In genomic region chr22:32528984-32529982, GRCh38 we compare ENCODE assay signal across 1 cellular context.
TF ChIP-seq lines count a peak whose summit lies in the region.

No MANE protein-coding gene starts in this region.

TF ChIP-seq in HepG2, 621 proteins besides CTCF, POLR2A, EP300 and RAD21 (continued from another document and continues in another):
- TF ChIP-seq, protein P1, sequence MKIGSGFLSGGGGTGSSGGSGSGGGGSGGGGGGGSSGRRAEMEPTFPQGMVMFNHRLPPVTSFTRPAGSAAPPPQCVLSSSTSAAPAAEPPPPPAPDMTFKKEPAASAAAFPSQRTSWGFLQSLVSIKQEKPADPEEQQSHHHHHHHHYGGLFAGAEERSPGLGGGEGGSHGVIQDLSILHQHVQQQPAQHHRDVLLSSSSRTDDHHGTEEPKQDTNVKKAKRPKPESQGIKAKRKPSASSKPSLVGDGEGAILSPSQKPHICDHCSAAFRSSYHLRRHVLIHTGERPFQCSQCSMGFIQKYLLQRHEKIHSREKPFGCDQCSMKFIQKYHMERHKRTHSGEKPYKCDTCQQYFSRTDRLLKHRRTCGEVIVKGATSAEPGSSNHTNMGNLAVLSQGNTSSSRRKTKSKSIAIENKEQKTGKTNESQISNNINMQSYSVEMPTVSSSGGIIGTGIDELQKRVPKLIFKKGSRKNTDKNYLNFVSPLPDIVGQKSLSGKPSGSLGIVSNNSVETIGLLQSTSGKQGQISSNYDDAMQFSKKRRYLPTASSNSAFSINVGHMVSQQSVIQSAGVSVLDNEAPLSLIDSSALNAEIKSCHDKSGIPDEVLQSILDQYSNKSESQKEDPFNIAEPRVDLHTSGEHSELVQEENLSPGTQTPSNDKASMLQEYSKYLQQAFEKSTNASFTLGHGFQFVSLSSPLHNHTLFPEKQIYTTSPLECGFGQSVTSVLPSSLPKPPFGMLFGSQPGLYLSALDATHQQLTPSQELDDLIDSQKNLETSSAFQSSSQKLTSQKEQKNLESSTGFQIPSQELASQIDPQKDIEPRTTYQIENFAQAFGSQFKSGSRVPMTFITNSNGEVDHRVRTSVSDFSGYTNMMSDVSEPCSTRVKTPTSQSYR (CRISPR knock-in tag; IDR thresholded peaks at IDR 0.05; ENCODE audit: borderline replicate concordance), result no peak
- TF ChIP-seq ZNF468 (CRISPR knock-in tag; IDR thresholded peaks at IDR 0.05), result no peak
- 0 out of 2 replicates have a peak, but pooled peaks have one; percentile 78 for TF ChIP-seq NFATC3 (CRISPR knock-in tag; IDR thresholded peaks at IDR 0.05)
- TF ChIP-seq MEIS2 (CRISPR knock-in tag; IDR thresholded peaks at IDR 0.05), result peak; percentile 41; the same call in 1 of the 2 replicates
- TF ChIP-seq, protein P2, sequence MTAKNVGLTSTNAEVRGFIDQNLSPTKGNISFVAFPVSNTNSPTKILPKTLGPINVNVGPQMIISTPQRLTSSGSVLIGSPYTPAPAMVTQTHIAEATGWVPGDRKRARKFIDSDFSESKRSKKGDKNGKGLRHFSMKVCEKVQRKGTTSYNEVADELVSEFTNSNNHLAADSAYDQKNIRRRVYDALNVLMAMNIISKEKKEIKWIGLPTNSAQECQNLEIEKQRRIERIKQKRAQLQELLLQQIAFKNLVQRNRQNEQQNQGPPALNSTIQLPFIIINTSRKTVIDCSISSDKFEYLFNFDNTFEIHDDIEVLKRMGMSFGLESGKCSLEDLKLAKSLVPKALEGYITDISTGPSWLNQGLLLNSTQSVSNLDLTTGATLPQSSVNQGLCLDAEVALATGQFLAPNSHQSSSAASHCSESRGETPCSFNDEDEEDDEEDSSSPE (CRISPR knock-in tag; IDR thresholded peaks at IDR 0.05), result peak; percentile 42; the same call in 1 of the 2 replicates
- TF ChIP-seq ZNF274 (CRISPR knock-in tag; IDR thresholded peaks at IDR 0.05), result no peak
- peak; percentile 82; the same call in 1 of the 2 replicates for TF ChIP-seq BRD4 (CRISPR knock-in tag; IDR thresholded peaks at IDR 0.05)
- peak; percentile 77 for TF ChIP-seq MXD4 (CRISPR knock-in tag; IDR thresholded peaks at IDR 0.05)
- TF ChIP-seq, protein P3, sequence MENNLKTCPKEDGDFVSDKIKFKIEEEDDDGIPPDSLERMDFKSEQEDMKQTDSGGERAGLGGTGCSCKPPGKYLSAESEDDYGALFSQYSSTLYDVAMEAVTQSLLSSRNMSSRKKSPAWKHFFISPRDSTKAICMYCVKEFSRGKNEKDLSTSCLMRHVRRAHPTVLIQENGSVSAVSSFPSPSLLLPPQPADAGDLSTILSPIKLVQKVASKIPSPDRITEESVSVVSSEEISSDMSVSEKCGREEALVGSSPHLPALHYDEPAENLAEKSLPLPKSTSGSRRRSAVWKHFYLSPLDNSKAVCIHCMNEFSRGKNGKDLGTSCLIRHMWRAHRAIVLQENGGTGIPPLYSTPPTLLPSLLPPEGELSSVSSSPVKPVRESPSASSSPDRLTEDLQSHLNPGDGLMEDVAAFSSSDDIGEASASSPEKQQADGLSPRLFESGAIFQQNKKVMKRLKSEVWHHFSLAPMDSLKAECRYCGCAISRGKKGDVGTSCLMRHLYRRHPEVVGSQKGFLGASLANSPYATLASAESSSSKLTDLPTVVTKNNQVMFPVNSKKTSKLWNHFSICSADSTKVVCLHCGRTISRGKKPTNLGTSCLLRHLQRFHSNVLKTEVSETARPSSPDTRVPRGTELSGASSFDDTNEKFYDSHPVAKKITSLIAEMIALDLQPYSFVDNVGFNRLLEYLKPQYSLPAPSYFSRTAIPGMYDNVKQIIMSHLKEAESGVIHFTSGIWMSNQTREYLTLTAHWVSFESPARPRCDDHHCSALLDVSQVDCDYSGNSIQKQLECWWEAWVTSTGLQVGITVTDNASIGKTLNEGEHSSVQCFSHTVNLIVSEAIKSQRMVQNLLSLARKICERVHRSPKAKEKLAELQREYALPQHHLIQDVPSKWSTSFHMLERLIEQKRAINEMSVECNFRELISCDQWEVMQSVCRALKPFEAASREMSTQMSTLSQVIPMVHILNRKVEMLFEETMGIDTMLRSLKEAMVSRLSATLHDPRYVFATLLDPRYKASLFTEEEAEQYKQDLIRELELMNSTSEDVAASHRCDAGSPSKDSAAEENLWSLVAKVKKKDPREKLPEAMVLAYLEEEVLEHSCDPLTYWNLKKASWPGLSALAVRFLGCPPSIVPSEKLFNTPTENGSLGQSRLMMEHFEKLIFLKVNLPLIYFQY (CRISPR knock-in tag; IDR thresholded peaks at IDR 0.05; ENCODE audit: borderline replicate concordance), result 0 out of 2 replicates have a peak, but pooled peaks have one; percentile 29
- no peak for TF ChIP-seq FOXP1 (IDR thresholded peaks at IDR 0.05)
- peak; percentile 37; the same call in 1 of the 2 replicates for TF ChIP-seq FOXP1 (CRISPR knock-in tag; IDR thresholded peaks at IDR 0.05)
- peak; percentile 27 for TF ChIP-seq FOXA3 (CRISPR knock-in tag; IDR thresholded peaks at IDR 0.05)
- peak; percentile 56; the same call in 1 of the 2 replicates for TF ChIP-seq ARID4A (CRISPR knock-in tag; IDR thresholded peaks at IDR 0.05; ENCODE audit: borderline replicate concordance)
- peak; percentile 57 for TF ChIP-seq HDAC1 (CRISPR knock-in tag; IDR thresholded peaks at IDR 0.05)
- peak; percentile 41; the same call in 1 of the 2 replicates for TF ChIP-seq AHR (CRISPR knock-in tag; IDR thresholded peaks at IDR 0.05)
- peak; percentile 72; the same call in 1 of the 2 replicates for TF ChIP-seq RFXAP (CRISPR knock-in tag; IDR thresholded peaks at IDR 0.05; ENCODE audit: borderline replicate concordance)
- no peak for TF ChIP-seq IRX3 (CRISPR knock-in tag; IDR thresholded peaks at IDR 0.05; ENCODE audit: borderline replicate concordance, low read depth)
- no peak; the same call in 1 of the 2 replicates for TF ChIP-seq ZBTB38 (CRISPR knock-in tag; IDR thresholded peaks at IDR 0.05)
- TF ChIP-seq ZNF792 (CRISPR knock-in tag; IDR thresholded peaks at IDR 0.05), result peak; percentile 71
- TF ChIP-seq ZMYM2 (CRISPR knock-in tag; IDR thresholded peaks at IDR 0.05), result 0 out of 2 replicates have a peak, but pooled peaks have one; percentile 19
- no peak for TF ChIP-seq GFI1 (CRISPR knock-in tag; IDR thresholded peaks at IDR 0.05; ENCODE audit: borderline replicate concordance)
- TF ChIP-seq SKI (IDR thresholded peaks at IDR 0.05; ENCODE audit: partially characterized antibody), result peak; percentile 53
- TF ChIP-seq ATF7-NPFF (CRISPR knock-in tag; IDR thresholded peaks at IDR 0.05; ENCODE audit: low read depth), result peak; percentile 1; the same call in 1 of the 2 replicates
- TF ChIP-seq SRSF1 (optimal IDR thresholded peaks at IDR 0.05; ENCODE audit: low read depth, low read length), result peak; percentile 79
- TF ChIP-seq HNF1B (CRISPR knock-in tag; IDR thresholded peaks at IDR 0.05), result peak; percentile 48
- TF ChIP-seq ZBTB42 (CRISPR knock-in tag; IDR thresholded peaks at IDR 0.05), result 0 out of 2 replicates have a peak, but pooled peaks have one; percentile 46
- 0 out of 2 replicates have a peak, but pooled peaks have one; percentile 59 for TF ChIP-seq ZSCAN29 (CRISPR knock-in tag; conservative IDR thresholded peaks at IDR 0.05)
- TF ChIP-seq, protein P4, sequence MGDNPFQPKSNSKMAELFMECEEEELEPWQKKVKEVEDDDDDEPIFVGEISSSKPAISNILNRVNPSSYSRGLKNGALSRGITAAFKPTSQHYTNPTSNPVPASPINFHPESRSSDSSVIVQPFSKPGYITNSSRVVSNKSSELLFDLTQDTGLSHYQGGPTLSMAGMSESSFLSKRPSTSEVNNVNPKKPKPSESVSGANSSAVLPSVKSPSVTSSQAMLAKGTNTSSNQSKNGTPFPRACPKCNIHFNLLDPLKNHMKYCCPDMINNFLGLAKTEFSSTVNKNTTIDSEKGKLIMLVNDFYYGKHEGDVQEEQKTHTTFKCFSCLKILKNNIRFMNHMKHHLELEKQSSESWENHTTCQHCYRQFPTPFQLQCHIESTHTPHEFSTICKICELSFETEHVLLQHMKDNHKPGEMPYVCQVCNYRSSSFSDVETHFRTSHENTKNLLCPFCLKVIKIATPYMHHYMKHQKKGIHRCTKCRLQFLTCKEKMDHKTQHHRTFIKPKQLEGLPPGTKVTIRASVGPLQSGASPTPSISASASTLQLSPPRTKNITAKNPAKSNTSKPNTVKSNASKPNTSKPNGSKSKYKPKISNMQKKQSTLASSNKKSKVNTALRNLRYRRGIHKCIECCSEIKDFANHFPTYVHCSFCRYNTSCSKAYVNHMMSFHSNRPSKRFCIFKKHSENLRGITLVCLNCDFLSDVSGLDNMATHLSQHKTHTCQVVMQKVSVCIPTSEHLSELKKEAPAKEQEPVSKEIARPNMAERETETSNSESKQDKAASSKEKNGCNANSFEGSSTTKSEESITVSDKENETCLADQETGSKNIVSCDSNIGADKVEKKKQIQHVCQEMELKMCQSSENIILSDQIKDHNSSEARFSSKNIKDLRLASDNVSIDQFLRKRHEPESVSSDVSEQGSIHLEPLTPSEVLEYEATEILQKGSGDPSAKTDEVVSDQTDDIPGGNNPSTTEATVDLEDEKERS (CRISPR knock-in tag; IDR thresholded peaks at IDR 0.05), result 0 out of 2 replicates have a peak, but pooled peaks have one; percentile 26
- TF ChIP-seq, protein P5, sequence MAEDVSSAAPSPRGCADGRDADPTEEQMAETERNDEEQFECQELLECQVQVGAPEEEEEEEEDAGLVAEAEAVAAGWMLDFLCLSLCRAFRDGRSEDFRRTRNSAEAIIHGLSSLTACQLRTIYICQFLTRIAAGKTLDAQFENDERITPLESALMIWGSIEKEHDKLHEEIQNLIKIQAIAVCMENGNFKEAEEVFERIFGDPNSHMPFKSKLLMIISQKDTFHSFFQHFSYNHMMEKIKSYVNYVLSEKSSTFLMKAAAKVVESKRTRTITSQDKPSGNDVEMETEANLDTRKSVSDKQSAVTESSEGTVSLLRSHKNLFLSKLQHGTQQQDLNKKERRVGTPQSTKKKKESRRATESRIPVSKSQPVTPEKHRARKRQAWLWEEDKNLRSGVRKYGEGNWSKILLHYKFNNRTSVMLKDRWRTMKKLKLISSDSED (CRISPR knock-in tag; IDR thresholded peaks at IDR 0.05), result no peak
- 0 out of 4 replicates have a peak, but pooled peaks of 1 of the 2 experiments have one; percentile 45 for TF ChIP-seq KLF16 (CRISPR knock-in tag; IDR thresholded peaks at IDR 0.05)
- TF ChIP-seq CC2D1A (CRISPR knock-in tag; IDR thresholded peaks at IDR 0.05), result no peak
- TF ChIP-seq MAF1 (CRISPR knock-in tag; IDR thresholded peaks at IDR 0.05; ENCODE audit: borderline replicate concordance), result 0 out of 2 replicates have a peak, but pooled peaks have one; percentile 43
- 0 out of 2 replicates have a peak, but pooled peaks have one; percentile 35 for TF ChIP-seq ZNF136 (CRISPR knock-in tag; IDR thresholded peaks at IDR 0.05; ENCODE audit: low read depth)
- TF ChIP-seq HHEX (CRISPR knock-in tag; IDR thresholded peaks at IDR 0.05), result 0 out of 2 replicates have a peak, but pooled peaks have one; percentile 14
- peak; percentile 92 for TF ChIP-seq PATZ1 (CRISPR knock-in tag; IDR thresholded peaks at IDR 0.05)
- peak; percentile 74; the same call in 1 of the 2 replicates for TF ChIP-seq FOXJ3 (CRISPR knock-in tag; IDR thresholded peaks at IDR 0.05; ENCODE audit: borderline replicate concordance)
- TF ChIP-seq, protein P6, sequence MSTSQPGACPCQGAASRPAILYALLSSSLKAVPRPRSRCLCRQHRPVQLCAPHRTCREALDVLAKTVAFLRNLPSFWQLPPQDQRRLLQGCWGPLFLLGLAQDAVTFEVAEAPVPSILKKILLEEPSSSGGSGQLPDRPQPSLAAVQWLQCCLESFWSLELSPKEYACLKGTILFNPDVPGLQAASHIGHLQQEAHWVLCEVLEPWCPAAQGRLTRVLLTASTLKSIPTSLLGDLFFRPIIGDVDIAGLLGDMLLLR (CRISPR knock-in tag; IDR thresholded peaks at IDR 0.05), result 0 out of 2 replicates have a peak, but pooled peaks have one; percentile 45
- no peak for TF ChIP-seq ZNF615 (CRISPR knock-in tag; IDR thresholded peaks at IDR 0.05; ENCODE audit: borderline replicate concordance)
